Comparison of ENCODE assay signal across 32 cellular contexts in the genomic region with DNA sequence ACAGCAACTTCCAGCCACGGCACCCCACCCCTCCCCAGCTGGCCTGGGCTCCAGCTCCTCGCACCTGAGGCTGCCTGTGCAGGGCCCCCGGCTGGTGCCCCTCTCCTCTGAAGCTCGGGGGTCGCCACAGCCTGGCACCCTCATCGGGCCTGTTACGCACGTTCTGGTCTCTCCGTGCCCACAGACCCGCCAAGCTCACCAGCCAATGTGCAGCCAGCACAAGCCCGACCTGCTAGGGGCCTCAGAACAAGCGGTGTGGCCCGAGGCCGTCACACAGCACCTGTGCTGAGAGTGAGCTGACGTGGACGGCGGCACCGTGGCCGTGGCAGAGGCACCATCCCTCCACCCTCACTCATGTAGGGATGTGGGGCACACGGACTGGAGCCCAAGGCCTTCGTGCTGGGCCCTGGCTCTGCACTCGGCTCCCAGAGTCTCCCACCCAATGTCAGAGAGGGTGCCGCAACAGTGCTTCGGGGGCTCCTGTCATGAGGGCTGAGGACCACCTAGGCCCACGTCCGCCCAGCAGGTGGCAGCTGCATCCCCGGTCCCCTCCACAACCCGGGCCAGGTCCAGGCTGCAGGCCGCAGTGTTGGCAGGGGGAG. TPM values are rescaled to one million over a fixed set of nuclear protein-coding genes. Genes with fewer than 3 reads are reported as not detected.
A peak's percentile ranks its signal among the peaks of the same experiment; 100 is the strongest.
DNase-seq lines count a peak whose midpoint lies in the region; ATAC-seq, FAIRE-seq and TF ChIP-seq lines count a peak whose summit lies in the region.
"Had no signal": no experiment of that assay in that cellular context is flagged by ENCODE, and none has a peak within 500 bp of the region (broad histone marks: within the 10 kb centered on the region; RNA-seq: fewer than 3 reads in every experiment).

No MANE protein-coding gene starts in this region.

- H3K56ac ChIP-seq in H1 (replicated peaks; ENCODE audit: insufficient read length, low read depth, low read length) = no peak overlapping the region

- no peak overlapping the region for H3K23ac ChIP-seq in H1 (ENCODE audit: insufficient read length)

- no peak for TF ChIP-seq RAD21 in H1 (IDR thresholded peaks at IDR 0.05 in 1 of 2, conservative IDR thresholded peaks at IDR 0.05 in 1 of 2; ENCODE audit: low read depth in 2 of 2, low read length in 2 of 2)

- no peak for TF ChIP-seq EP300 in H1 (IDR thresholded peaks at IDR 0.05; ENCODE audit: borderline replicate concordance in 1 of 2, low read depth in 2 of 2, low read length in 2 of 2)

- H3K79me1 ChIP-seq in H1 (ENCODE audit: low read depth, low read length) = no peaks in the 10 kb centered on the region

- peaks cover 9% of the 10 kb centered on the region for H3K4me1 Mint-ChIP-seq in activated CD4-positive, alpha-beta T cell treated with anti-CD3 and anti-CD28 coated beads, Interleukin-2, amount 10 ng/mL, durations not matched to agents 24 days and 14 days

- H4K20me1 ChIP-seq in BLaER1 (peaks cover 19% of the 10 kb centered on the region; the same call in 1 of the 2 replicates), OCI-LY3 (ENCODE audit: insufficient read depth, low read length) (no peaks in the 10 kb centered on the region), H1 (replicated peaks in 1 of 2; ENCODE audit: control insufficient read depth in 1 of 2, insufficient read depth in 2 of 2, low read length in 2 of 2) (peaks cover 13 to 24% of the 10 kb centered on the region in 2 experiments)

- H3K27me3 ChIP-seq in BLaER1 (peaks cover 30% of the 10 kb centered on the region), OCI-LY3 (ENCODE audit: low read depth, low read length) (peaks cover 39% of the 10 kb centered on the region), H1 (replicated peaks in 1 of 4; ENCODE audit: control insufficient read depth in 3 of 4, extremely low read depth in 1 of 4, insufficient read depth in 3 of 4, low read length in 3 of 4) (peaks cover 47 to 96% (median 83%) of the 10 kb centered on the region in 4 experiments)
- H3K27me3 ChIP-seq: vagina had no signal

- ATAC-seq in GM18520 (IDR thresholded peaks at IDR 0.05; ENCODE audit: unreplicated experiment) = no peak
- no peak for ATAC-seq in GM19324 (IDR thresholded peaks at IDR 0.05; ENCODE audit: low FRiP score, unreplicated experiment)
- ATAC-seq: activated CD4-positive, CD25-positive, alpha-beta regulatory T cell treated with anti-CD3 and anti-CD28 coated beads, Interleukin-2, amount 50 U/mL, for 24 hours; effector memory CD8-positive, alpha-beta T cell; left lung; sciatic nerve had no signal

- peak; percentile 8; the same call in 1 of the 2 replicates for TF ChIP-seq CTCF in 22Rv1 (IDR thresholded peaks at IDR 0.05)
- peak; percentile 3; the same call in 1 of the 2 replicates for TF ChIP-seq CTCF in OCI-LY3 (IDR thresholded peaks at IDR 0.05; ENCODE audit: low read depth, low read length)
- TF ChIP-seq CTCF in H1 (IDR thresholded peaks at IDR 0.05; ENCODE audit: control extremely low read depth in 1 of 3, insufficient read depth in 1 of 3, low read depth in 1 of 3, low read length in 3 of 3) = no peak

- intact Hi-C loops in activated CD4-positive, alpha-beta T cell treated with anti-CD3 and anti-CD28 coated beads, Interleukin-2, amount 10 ng/mL, durations not matched to agents 24 days and 14 days (cut with micrococcal nuclease) = no loop called here

- no peak overlapping the region for H4K5ac ChIP-seq in H1 (ENCODE audit: insufficient read length, low read depth, low read length)

- H2BK12ac ChIP-seq in H1 (ENCODE audit: low read depth, low read length) = 0 out of 2 replicates have a peak overlapping the region, but pooled peaks have one; percentile 17

- H3K27ac Mint-ChIP-seq in activated CD4-positive, alpha-beta T cell treated with anti-CD3 and anti-CD28 coated beads, Interleukin-2, amount 10 ng/mL, durations not matched to agents 24 days and 14 days = no peak overlapping the region
- H3K27ac Mint-ChIP-seq: activated CD4-positive, alpha-beta memory T cell treated with anti-CD3 and anti-CD28 coated beads for 36 hours; CD14-positive monocyte; effector memory CD8-positive, alpha-beta T cell; immature natural killer cell had no signal

- H3K27me3 Mint-ChIP-seq in activated CD4-positive, alpha-beta T cell treated with anti-CD3 and anti-CD28 coated beads, Interleukin-2, amount 10 ng/mL, durations not matched to agents 24 days and 14 days = peaks cover 29% of the 10 kb centered on the region

- H3K36me3 ChIP-seq in BLaER1 (no peaks in the 10 kb centered on the region), OCI-LY3 (replicated peaks; ENCODE audit: low read depth, low read length) (no peaks in the 10 kb centered on the region), H1 (ENCODE audit: control insufficient read depth in 2 of 4, insufficient read depth in 4 of 4, low read length in 3 of 4) (peaks cover 0 to 5% (median 0%) of the 10 kb centered on the region in 4 experiments; a peak in 1 of 8 replicates)
- H3K36me3 ChIP-seq: left lung, neural progenitor cell, tibial artery, vagina had no signal

- H3K27ac ChIP-seq in 22Rv1 (peak overlapping the region; percentile 91), BLaER1 (no peak overlapping the region), OCI-LY3 (ENCODE audit: low read length) (no peak overlapping the region), H1 (ENCODE audit: low read depth, low read length) (no peak overlapping the region)
- H3K27ac ChIP-seq: HL-60, left lung, neural progenitor cell, SJSA1, tibial artery, vagina had no signal

- no peaks in the 10 kb centered on the region for H3K79me2 ChIP-seq in OCI-LY3 (ENCODE audit: low read length)
- H3K79me2 ChIP-seq in H1 (ENCODE audit: control insufficient read depth in 1 of 2, insufficient read depth in 2 of 2, low read length in 2 of 2) = no peaks in the 10 kb centered on the region

- peaks cover 98% of the 10 kb centered on the region for H3K4me1 ChIP-seq in BLaER1
- 0 out of 2 replicates have a peak, but pooled peaks cover 6% of the 10 kb centered on the region for H3K4me1 ChIP-seq in OCI-LY3 (ENCODE audit: low read length)
- H3K4me1 ChIP-seq in H1 (replicated peaks in 1 of 4; ENCODE audit: control insufficient read depth in 3 of 4, insufficient read depth in 4 of 4, low read length in 3 of 4) = peaks cover 0 to 22% (median 16%) of the 10 kb centered on the region in 4 experiments; a peak in 6 of 7 replicates

- H3K9ac ChIP-seq in BLaER1 = no peak overlapping the region
- no peak overlapping the region for H3K9ac ChIP-seq in OCI-LY3 (ENCODE audit: low read length)
- no peak overlapping the region for H3K9ac ChIP-seq in H1 (replicated peaks in 1 of 4; ENCODE audit: extremely low read depth in 1 of 4, low read depth in 3 of 4, low read length in 3 of 4)
- H3K9ac ChIP-seq: neural progenitor cell had no signal

- H2AFZ ChIP-seq in OCI-LY3 (ENCODE audit: low read depth, low read length) = no peak overlapping the region
- H2AFZ ChIP-seq in H1 (ENCODE audit: low read length) = no peak overlapping the region
- H2AFZ ChIP-seq: neural progenitor cell had no signal

- no peaks in the 10 kb centered on the region; the same call in 1 of the 2 replicates for H3K23me2 ChIP-seq in H1 (ENCODE audit: low read depth, low read length)

- WGBS in H1 (ENCODE audit: extremely low coverage in 1 of 2, insufficient coverage in 1 of 2, insufficient read length in 1 of 2, insufficient replicate concordance in 2 of 2, low coverage in 1 of 2, low lambda C conversion rate in 2 of 2, missing lambda C conversion rate in 1 of 2), 2 experiments = 87% methylated on average over 28 of the region's 29 CpGs; no CpG with 5 or more reads in 1 of the 2 experiments

- no peak for TF ChIP-seq POLR2A in H1 (IDR thresholded peaks at IDR 0.05; ENCODE audit: control extremely low read depth in 1 of 2, low read depth in 2 of 2, low read length in 2 of 2)

- H4K91ac ChIP-seq in H1 (replicated peaks; ENCODE audit: insufficient read length, low read length) = no peak overlapping the region

- H3K4ac ChIP-seq in H1 (replicated peaks; ENCODE audit: insufficient read length, low read depth, low read length) = no peak overlapping the region

- no peak for DNase-seq in H1 (ENCODE audit: low read depth in 1 of 2, low spot score in 2 of 2)
- DNase-seq in stimulated activated CD4-positive, alpha-beta T cell treated with anti-CD3 and anti-CD28 coated beads, Interleukin-15, amount 100 ng/mL, for 24 hours = no peak
- no peak for DNase-seq in activated CD4-positive, alpha-beta T cell treated with anti-CD3 and anti-CD28 coated beads, Interleukin-2, amount 10 ng/mL, durations not matched to agents 24 days and 14 days
- DNase-seq: activated CD4-positive, alpha-beta memory T cell treated with anti-CD3 and anti-CD28 coated beads for 36 hours; activated naive CD4-positive, alpha-beta T cell; Caco-2; central memory CD4-positive, alpha-beta T cell; effector memory CD8-positive, alpha-beta T cell; GDM1; GOT3; immature natural killer cell; Karpas-422; NCI-H1417 treated with DMSO at 0.1 percent for 48 hours; NCI-H2029 treated with DMSO at 0.1 percent for 48 hours; NCI-H226; stimulated activated CD4-positive, alpha-beta T cell treated with anti-CD3 and anti-CD28 coated beads, Interleukin-12 subunit alpha, Interleukin-12 subunit beta, amount 100 ng/mL, for 4 hours; stimulated activated CD4-positive, alpha-beta T cell treated with anti-CD3 and anti-CD28 coated beads, Interleukin-4, amount 100 ng/mL, for 4 hours; tibial artery had no signal

- no peak overlapping the region for H3K4me3 ChIP-seq in BLaER1
- no peak overlapping the region for H3K4me3 ChIP-seq in OCI-LY3 (ENCODE audit: low read length)
- H3K4me3 ChIP-seq in H1 (ENCODE audit: extremely low read depth in 1 of 4, insufficient read depth in 2 of 4, low read depth in 3 of 4, low read length in 4 of 4) = no peak overlapping the region
- H3K4me3 ChIP-seq: left lung, neural progenitor cell, SJSA1, tibial artery, vagina had no signal

- no peak overlapping the region for H3K18ac ChIP-seq in H1 (ENCODE audit: extremely low read depth, low read length)

- no peak for FAIRE-seq in H1 (lab: Jason Lieb, UNC)

- H3K9me3 Mint-ChIP-seq in activated CD4-positive, alpha-beta T cell treated with anti-CD3 and anti-CD28 coated beads, Interleukin-2, amount 10 ng/mL, durations not matched to agents 24 days and 14 days = no peaks in the 10 kb centered on the region
- H3K9me3 Mint-ChIP-seq: activated CD4-positive, alpha-beta memory T cell treated with anti-CD3 and anti-CD28 coated beads for 36 hours; effector memory CD8-positive, alpha-beta T cell; immature natural killer cell; neural progenitor cell had no signal

- no peak overlapping the region for H2BK5ac ChIP-seq in H1 (ENCODE audit: low read depth, low read length)

- CTCF ChIA-PET in H1 (lab: Charles Lee; ENCODE audit: partially characterized antibody) = interaction anchor here (0.6 to 3.0 kb wide), 6 partner anchors 11 to 33 kb away, joined by 3 to 20 read pairs (median 6); no protein-coding TSS in a partner anchor

- H2BK20ac ChIP-seq in H1 (ENCODE audit: low read length) = no peak overlapping the region

- H4K8ac ChIP-seq in H1 (ENCODE audit: extremely low read depth, insufficient read depth, low read length) = no peak overlapping the region; the same call in 1 of the 2 replicates

- H3K9me3 ChIP-seq in BLaER1 (no peaks in the 10 kb centered on the region), OCI-LY3 (ENCODE audit: insufficient read depth, low read length) (no peaks in the 10 kb centered on the region), H1 (ENCODE audit: insufficient read depth in 2 of 2, low read depth in 1 of 2, low read length in 1 of 2) (no peaks in the 10 kb centered on the region)
- H3K9me3 ChIP-seq: Caco-2, left lung, SJSA1, tibial artery, vagina had no signal

- H3K14ac ChIP-seq in H1 (ENCODE audit: insufficient read length) = no peak overlapping the region

- no peak overlapping the region for H2BK120ac ChIP-seq in H1 (replicated peaks; ENCODE audit: low read depth, low read length)

- no peaks in the 10 kb centered on the region for H3K36me3 Mint-ChIP-seq in activated CD4-positive, alpha-beta T cell treated with anti-CD3 and anti-CD28 coated beads, Interleukin-2, amount 10 ng/mL, durations not matched to agents 24 days and 14 days (ENCODE audit: low read depth)
- H3K36me3 Mint-ChIP-seq: activated CD4-positive, alpha-beta memory T cell treated with anti-CD3 and anti-CD28 coated beads for 36 hours; immature natural killer cell; neural progenitor cell had no signal

- H2BK15ac ChIP-seq in H1 (ENCODE audit: low read length) = 0 out of 2 replicates have a peak overlapping the region, but pooled peaks have one; percentile 16

- POLR2A ChIA-PET in H1 (lab: Charles Lee; ENCODE audit: partially characterized antibody) = interaction anchor here (1.0 to 2.0 kb wide), 6 partner anchors 13 to 105 kb away, joined by 3 to 10 read pairs (median 4); no protein-coding TSS in a partner anchor

- H3K4me2 ChIP-seq in BLaER1 = peak overlapping the region; percentile 100
- no peak overlapping the region for H3K4me2 ChIP-seq in OCI-LY3 (ENCODE audit: low read length)
- no peak overlapping the region for H3K4me2 ChIP-seq in H1 (ENCODE audit: insufficient read depth in 1 of 2, low read depth in 2 of 2, low read length in 2 of 2)
- H3K4me2 ChIP-seq: neural progenitor cell had no signal

- no peak overlapping the region for H2AK5ac ChIP-seq in H1 (ENCODE audit: low read depth, low read length)

- H3K4me3 Mint-ChIP-seq in activated CD4-positive, alpha-beta T cell treated with anti-CD3 and anti-CD28 coated beads, Interleukin-2, amount 10 ng/mL, durations not matched to agents 24 days and 14 days = no peak overlapping the region
- H3K4me3 Mint-ChIP-seq: activated CD4-positive, alpha-beta memory T cell treated with anti-CD3 and anti-CD28 coated beads for 36 hours; effector memory CD8-positive, alpha-beta T cell; immature natural killer cell had no signal

RNA-seq across cellular contexts. Expression of gene SAMD11, which starts 4.4 kb away (rescaled TPM):
- 0.25 and 0.30 TPM in 2 replicates for total RNA-seq in H1 (2021; fragmentation: NEBNext Ultra II Directional; extraction: Animal tissue kit (Norgen Biotek cat#: 25700))
- polyA plus RNA-seq in H1 (2011; rRNA removed) = 0.18 and 0.66 TPM in 2 replicates
- polyA plus RNA-seq in H1 (2011; cell fraction: cytosol; rRNA removed) = 0.74 TPM
- polyA plus RNA-seq in H1 (2011; cell fraction: nucleus; rRNA removed) = 2.3 TPM
- 0.13 to 0.43 TPM (median 0.25 TPM) in 3 of 4 replicates, not detected in the other for polyA plus RNA-seq in H1 (2012, experiment 1 of 2)
- polyA plus RNA-seq in H1 (2012, experiment 2 of 2) = 1.7 TPM
- 0.06 TPM for polyA plus RNA-seq in H1 (2013, experiment 1 of 2)
- 0.06 TPM for polyA plus RNA-seq in H1 (2013, experiment 2 of 2)
- polyA minus RNA-seq in H1 (2011; rRNA and poly(A)+ RNA removed) = 0.10 TPM in 1 of 2 replicates, not detected in the other
- polyA minus RNA-seq in H1 (2011; cell fraction: cytosol; rRNA and poly(A)+ RNA removed) = 11.0 TPM
- polyA minus RNA-seq in H1 (2011; cell fraction: nucleus; rRNA and poly(A)+ RNA removed) = 1.3 TPM
- total RNA-seq in activated CD4-positive, alpha-beta T cell treated with anti-CD3 and anti-CD28 coated beads, Interleukin-2, amount 10 ng/mL, durations not matched to agents 24 days and 14 days = not detected in 2 replicates
- total RNA-seq: activated CD4-positive, alpha-beta memory T cell treated with anti-CD3 and anti-CD28 coated beads for 36 hours; T-helper 1 cell treated with Interleukin-12 subunit alpha and Interleukin-12 subunit beta and Interleukin-4 antibody, amounts not matched to agents 30 ng/mL and 1 ng/mL, for 36 hours had no signal
- polyA plus RNA-seq: CD14-positive monocyte had no signal

RNA-seq across cellular contexts. Expression of gene NOC2L, which starts 39.7 kb away (rescaled TPM):
- total RNA-seq in H1 (2021; fragmentation: NEBNext Ultra II Directional; extraction: Animal tissue kit (Norgen Biotek cat#: 25700)) = 130 TPM in 2 replicates
- 74.7 and 115 TPM in 2 replicates for polyA plus RNA-seq in H1 (2011; rRNA removed)
- polyA plus RNA-seq in H1 (2011; cell fraction: cytosol; rRNA removed) = 102 TPM
- polyA plus RNA-seq in H1 (2011; cell fraction: nucleus; rRNA removed) = 134 TPM
- 82.3 to 121 TPM (median 117 TPM) in 4 replicates for polyA plus RNA-seq in H1 (2012, experiment 1 of 2)
- 111 TPM for polyA plus RNA-seq in H1 (2012, experiment 2 of 2)
- 70.9 TPM for polyA plus RNA-seq in H1 (2013, experiment 1 of 2)
- polyA plus RNA-seq in H1 (2013, experiment 2 of 2) = 66.0 TPM
- 83.7 and 85.6 TPM in 2 replicates for polyA minus RNA-seq in H1 (2011; rRNA and poly(A)+ RNA removed)
- polyA minus RNA-seq in H1 (2011; cell fraction: cytosol; rRNA and poly(A)+ RNA removed) = 73.3 TPM
- polyA minus RNA-seq in H1 (2011; cell fraction: nucleus; rRNA and poly(A)+ RNA removed) = 46.5 TPM
- total RNA-seq in activated CD4-positive, alpha-beta T cell treated with anti-CD3 and anti-CD28 coated beads, Interleukin-2, amount 10 ng/mL, durations not matched to agents 24 days and 14 days = 190 and 192 TPM in 2 replicates

RNA-seq across cellular contexts. Expression of gene KLHL17, which starts 41.0 kb away (rescaled TPM):
- total RNA-seq in H1 (2021; fragmentation: NEBNext Ultra II Directional; extraction: Animal tissue kit (Norgen Biotek cat#: 25700)) = 30.1 and 32.6 TPM in 2 replicates
- 36.1 and 62.3 TPM in 2 replicates for polyA plus RNA-seq in H1 (2011; rRNA removed)
- polyA plus RNA-seq in H1 (2011; cell fraction: cytosol; rRNA removed) = 40.0 TPM
- 508 TPM for polyA plus RNA-seq in H1 (2011; cell fraction: nucleus; rRNA removed)
- 23.1 to 39.3 TPM (median 34.1 TPM) in 4 replicates for polyA plus RNA-seq in H1 (2012, experiment 1 of 2)
- polyA plus RNA-seq in H1 (2012, experiment 2 of 2) = 21.6 TPM
- polyA plus RNA-seq in H1 (2013, experiment 1 of 2) = 30.7 TPM
- polyA plus RNA-seq in H1 (2013, experiment 2 of 2) = 26.7 TPM
- 5.8 and 7.8 TPM in 2 replicates for polyA minus RNA-seq in H1 (2011; rRNA and poly(A)+ RNA removed)
- polyA minus RNA-seq in H1 (2011; cell fraction: cytosol; rRNA and poly(A)+ RNA removed) = 14.6 TPM
- polyA minus RNA-seq in H1 (2011; cell fraction: nucleus; rRNA and poly(A)+ RNA removed) = 47.3 TPM
- total RNA-seq in activated CD4-positive, alpha-beta T cell treated with anti-CD3 and anti-CD28 coated beads, Interleukin-2, amount 10 ng/mL, durations not matched to agents 24 days and 14 days = 46.4 and 48.1 TPM in 2 replicates

RNA-seq across cellular contexts. Expression of gene PLEKHN1, which starts 46.9 kb away (rescaled TPM):
- 1.5 TPM in 2 replicates for total RNA-seq in H1 (2021; fragmentation: NEBNext Ultra II Directional; extraction: Animal tissue kit (Norgen Biotek cat#: 25700))
- 0.39 and 1.2 TPM in 2 replicates for polyA plus RNA-seq in H1 (2011; rRNA removed)
- 0.65 TPM for polyA plus RNA-seq in H1 (2011; cell fraction: cytosol; rRNA removed)
- 4.0 TPM for polyA plus RNA-seq in H1 (2011; cell fraction: nucleus; rRNA removed)
- 0.94 to 1.3 TPM (median 1.00 TPM) in 4 replicates for polyA plus RNA-seq in H1 (2012, experiment 1 of 2)
- polyA plus RNA-seq in H1 (2012, experiment 2 of 2) = 0.51 TPM
- 1.1 TPM for polyA plus RNA-seq in H1 (2013, experiment 1 of 2)
- 1.3 TPM for polyA plus RNA-seq in H1 (2013, experiment 2 of 2)
- polyA minus RNA-seq in H1 (2011; rRNA and poly(A)+ RNA removed) = 0.06 and 0.10 TPM in 2 replicates
- polyA minus RNA-seq in H1 (2011; cell fraction: cytosol; rRNA and poly(A)+ RNA removed) = 0.88 TPM
- polyA minus RNA-seq in H1 (2011; cell fraction: nucleus; rRNA and poly(A)+ RNA removed) = 1.3 TPM
- 1.8 and 2.8 TPM in 2 replicates for total RNA-seq in activated CD4-positive, alpha-beta T cell treated with anti-CD3 and anti-CD28 coated beads, Interleukin-2, amount 10 ng/mL, durations not matched to agents 24 days and 14 days

Comparison
In these comparisons a context has a peak if more than half of its experiments do, and no peak if none do; other contexts are left out.
1. CTCF ChIP-seq: peak in 22Rv1 (single experiment) and OCI-LY3 (single experiment); none in H1 (0 of 3).